11 cellular contexts compared by ENCODE assay signal in the genomic region with DNA sequence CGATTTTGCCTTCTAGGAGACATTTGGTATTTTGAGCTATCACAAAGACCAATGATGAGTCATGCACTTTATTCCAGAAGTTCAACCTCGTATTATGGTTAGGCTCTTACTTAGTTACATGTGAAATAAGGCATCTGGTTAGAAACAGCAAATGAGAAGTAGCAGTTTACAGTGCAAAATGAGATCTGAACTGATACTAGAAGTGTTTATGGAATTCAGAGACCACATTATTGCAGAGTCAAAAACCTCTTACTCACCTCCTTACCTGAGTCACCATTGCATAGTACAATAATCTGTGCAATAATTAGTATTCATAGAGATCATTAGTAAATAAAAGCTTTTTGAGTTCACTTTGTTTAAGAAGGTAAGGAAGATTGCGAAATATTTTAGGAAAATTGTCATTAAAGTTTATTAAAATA. TPM values are rescaled to one million over a fixed set of nuclear protein-coding genes. Genes with fewer than 3 reads are reported as not detected.
DNase-seq lines count a peak whose midpoint lies in the region; ATAC-seq and TF ChIP-seq lines count a peak whose summit lies in the region.
"Had no signal": no experiment of that assay in that cellular context is flagged by ENCODE, and none has a peak within 500 bp of the region (broad histone marks: within the 10 kb centered on the region; RNA-seq: fewer than 3 reads in every experiment).

No MANE protein-coding gene starts in this region.

- peaks cover 24% of the 10 kb centered on the region for H3K4me1 Mint-ChIP-seq in memory B cell

- H3K27ac ChIP-seq in brain microvascular endothelial cell: no peak overlapping the region
- H3K27ac ChIP-seq: vagina had no signal

- no peak overlapping the region for H3K4me3 ChIP-seq in brain microvascular endothelial cell (ENCODE audit: low read depth, low read length)
- no peak overlapping the region for H3K4me3 ChIP-seq in H7 (ENCODE audit: insufficient read depth, low read depth, low read length)
- H3K4me3 ChIP-seq: vagina had no signal

- no peak overlapping the region for H3K4me3 Mint-ChIP-seq in memory B cell

- peaks cover 10% of the 10 kb centered on the region for H3K36me3 Mint-ChIP-seq in memory B cell

- in situ Hi-C loops in brain microvascular endothelial cell (cut with HindIII; ENCODE audit: low pct_ligation_motif_present, low sequenced_read_pairs): no loop called here

- no peak for TF ChIP-seq CTCF in brain microvascular endothelial cell (IDR thresholded peaks at IDR 0.05; ENCODE audit: low read depth, low read length, missing control alignments)

- H3K27ac Mint-ChIP-seq in memory B cell: peak overlapping the region; percentile 59

- H3K9me3 Mint-ChIP-seq in memory B cell: no peaks in the 10 kb centered on the region

- H3K27me3 Mint-ChIP-seq in memory B cell: no peaks in the 10 kb centered on the region

- H3K36me3 ChIP-seq in brain microvascular endothelial cell (replicated peaks): peaks cover 8% of the 10 kb centered on the region
- no peaks in the 10 kb centered on the region for H3K36me3 ChIP-seq in H7 (replicated peaks; ENCODE audit: control insufficient read depth, insufficient read depth, low read length)

- H3K27me3 ChIP-seq in brain microvascular endothelial cell (replicated peaks) (no peaks in the 10 kb centered on the region), H7 (ENCODE audit: control insufficient read depth, insufficient read depth, low read length) (no peaks in the 10 kb centered on the region)
- H3K27me3 ChIP-seq: vagina had no signal

- no peak for ATAC-seq in memory B cell (ENCODE audit: low read depth)

- DNase-seq in ELR (ENCODE audit: low read depth) (peak; percentile 67), HS-5 (ENCODE audit: low read depth) (peak; percentile 13), brain microvascular endothelial cell (peak; percentile 42), memory B cell (ENCODE audit: low spot score in 2 of 2) (no peak), T1000 (lab: John Stamatoyannopoulos, UW) (no peak), retina (no peak), H7 (no peak)
- no peak for DNase-seq in effector CD4-positive, alpha-beta T cell
- DNase-seq: KG1; stimulated activated CD4-positive, alpha-beta T cell treated with anti-CD3 and anti-CD28 coated beads, Interleukin-2, amount 100 ng/mL, for 48 hours had no signal

RNA-seq across cellular contexts. Expression of gene SEC24B, which starts 38.7 kb away (rescaled TPM):
- 21.4 and 21.7 TPM in 2 replicates for total RNA-seq in H7 (2014; rRNA removed; shearing (Covaris generic))

Comparison
In these comparisons a context has a peak if more than half of its experiments do, and no peak if none do; other contexts are left out.
1. DNase-seq: peak in ELR (single experiment), HS-5 (single experiment) and brain microvascular endothelial cell (single experiment); none in memory B cell (0 of 2), T1000 (single experiment), effector CD4-positive, alpha-beta T cell (single experiment), retina (single experiment) and H7 (single experiment).